In genomic region chr1:3290915-3291314, GRCh38 we compare ENCODE assay signal across 23 cellular contexts.
"Had no signal": no experiment of that assay in that cellular context is flagged by ENCODE, and none has a peak within 500 bp of the region (broad histone marks: within the 10 kb centered on the region; RNA-seq: fewer than 3 reads in every experiment).

No MANE protein-coding gene starts in this region.

- H3K36me3 Mint-ChIP-seq: memory B cell; naive B cell; natural killer cell treated with Interleukin-12 subunit alpha and Interleukin-12 subunit beta and Interleukin-15 and Interleukin-18, amount 100 ng/mL, for 72 hours had no signal

- H3K27me3 ChIP-seq: neutrophil, pancreas had no signal

- H3K27me3 Mint-ChIP-seq: natural killer cell treated with Interleukin-12 subunit alpha and Interleukin-12 subunit beta and Interleukin-15 and Interleukin-18, amount 100 ng/mL, for 72 hours; stimulated activated naive CD8-positive, alpha-beta T cell treated with anti-CD3 and anti-CD28 coated beads, Interleukin-15, amount 100 ng/mL, for 72 hours had no signal

- H3K4me3 Mint-ChIP-seq: memory B cell; naive B cell; natural killer cell treated with Interleukin-12 subunit alpha and Interleukin-12 subunit beta and Interleukin-15 and Interleukin-18, amount 100 ng/mL, for 72 hours; neural crest cell; stimulated activated naive CD8-positive, alpha-beta T cell treated with anti-CD3 and anti-CD28 coated beads, Interleukin-15, amount 100 ng/mL, for 72 hours had no signal

- H3K4me3 ChIP-seq: dorsolateral prefrontal cortex, lung, mucosa of descending colon, pancreas, sigmoid colon, skin epidermis, suprapubic skin, transverse colon, vagina had no signal

- ATAC-seq: mucosa of descending colon; natural killer cell treated with Interleukin-12 subunit alpha and Interleukin-12 subunit beta and Interleukin-15 and Interleukin-18, amount 100 ng/mL, for 72 hours; stimulated activated naive CD8-positive, alpha-beta T cell treated with anti-CD3 and anti-CD28 coated beads, Interleukin-15, amount 100 ng/mL, for 72 hours had no signal

- H3K27ac Mint-ChIP-seq: memory B cell; naive B cell; natural killer cell treated with Interleukin-12 subunit alpha and Interleukin-12 subunit beta and Interleukin-15 and Interleukin-18, amount 100 ng/mL, for 72 hours had no signal

- H3K4me1 Mint-ChIP-seq: memory B cell; naive B cell; stimulated activated naive CD8-positive, alpha-beta T cell treated with anti-CD3 and anti-CD28 coated beads, Interleukin-15, amount 100 ng/mL, for 72 hours had no signal

- FAIRE-seq: colon, frontal cortex, keratinocyte, pancreas had no signal

- DNase-seq: dorsolateral prefrontal cortex; effector CD4-positive, alpha-beta T cell; mucosa of descending colon; naive B cell; pancreas; sigmoid colon; stimulated activated CD4-positive, alpha-beta T cell treated with anti-CD3 and anti-CD28 coated beads, Interleukin-15, amount 100 ng/mL, for 24 hours; stimulated activated CD4-positive, alpha-beta T cell treated with anti-CD3 and anti-CD28 coated beads, Interleukin-4, amount 100 ng/mL, for 1 hour; stimulated activated CD8-positive, alpha-beta memory T cell treated with anti-CD3 and anti-CD28 coated beads, Interleukin-4, amount 100 ng/mL, for 48 hours; stimulated activated naive CD4-positive, alpha-beta T cell; stimulated activated naive CD8-positive, alpha-beta T cell treated with anti-CD3 and anti-CD28 coated beads, Interleukin-15, amount 100 ng/mL, for 72 hours; transverse colon had no signal

- H3K9me3 Mint-ChIP-seq: memory B cell; natural killer cell treated with Interleukin-12 subunit alpha and Interleukin-12 subunit beta and Interleukin-15 and Interleukin-18, amount 100 ng/mL, for 72 hours; neural crest cell; stimulated activated naive CD8-positive, alpha-beta T cell treated with anti-CD3 and anti-CD28 coated beads, Interleukin-15, amount 100 ng/mL, for 72 hours had no signal

- H3K9me3 ChIP-seq: mucosa of descending colon, neutrophil, pancreas, sigmoid colon, suprapubic skin, transverse colon, vagina had no signal

- H3K4me1 ChIP-seq: pancreas, sigmoid colon, suprapubic skin, transverse colon, vagina had no signal

- H3K27ac ChIP-seq: dorsolateral prefrontal cortex, neutrophil, pancreas, sigmoid colon, skin epidermis, suprapubic skin, transverse colon, vagina had no signal

- H3K36me3 ChIP-seq: neutrophil, pancreas, sigmoid colon, suprapubic skin, transverse colon, vagina had no signal
